ENCODE assay signal across 10 cellular contexts in genomic region chr6:158707120-158707519, GRCh38. TPM values are rescaled to one million over a fixed set of nuclear protein-coding genes. Genes with fewer than 3 reads are reported as not detected.
DNase-seq lines count a peak whose midpoint lies in the region; ATAC-seq and TF ChIP-seq lines count a peak whose summit lies in the region.
"Had no signal": no experiment of that assay in that cellular context is flagged by ENCODE, and none has a peak within 500 bp of the region (broad histone marks: within the 10 kb centered on the region; RNA-seq: fewer than 3 reads in every experiment).

No MANE protein-coding gene starts in this region.

- DNase-seq in ACHN (peak; percentile 68), NCI-H226 (peak; percentile 78), epithelial cell of esophagus (ENCODE audit: low read depth) (peak; percentile 63), NCI-H187 treated with DMSO at 0.1 percent for 48 hours (lab: John Stamatoyannopoulos, UW) (no peak), T-helper 2 cell (no peak)
- DNase-seq in activated CD4-positive, alpha-beta T cell treated with anti-CD3 and anti-CD28 coated beads, Interleukin-2, amount 10 ng/mL, durations not matched to agents 24 days and 14 days = no peak
- DNase-seq: naive thymus-derived CD8-positive, alpha-beta T cell had no signal

- no peak for ATAC-seq in esophagus mucosa
- ATAC-seq: naive thymus-derived CD8-positive, alpha-beta T cell had no signal

- peaks cover 16% of the 10 kb centered on the region for H3K4me1 Mint-ChIP-seq in activated CD4-positive, alpha-beta T cell treated with anti-CD3 and anti-CD28 coated beads, Interleukin-2, amount 10 ng/mL, durations not matched to agents 24 days and 14 days

- H3K9me3 ChIP-seq in mesodermal cell (ENCODE audit: control insufficient read depth, low read length) = no peaks in the 10 kb centered on the region
- H3K9me3 ChIP-seq: BLaER1 had no signal

- intact Hi-C loops in activated CD4-positive, alpha-beta T cell treated with anti-CD3 and anti-CD28 coated beads, Interleukin-2, amount 10 ng/mL, durations not matched to agents 24 days and 14 days (cut with micrococcal nuclease) = no loop called here

- H3K4me1 ChIP-seq in mesodermal cell (ENCODE audit: control insufficient read depth, insufficient read depth, low read length, poor library complexity, severe bottlenecking) = peaks cover 19% of the 10 kb centered on the region

- H3K36me3 Mint-ChIP-seq in activated CD4-positive, alpha-beta T cell treated with anti-CD3 and anti-CD28 coated beads, Interleukin-2, amount 10 ng/mL, durations not matched to agents 24 days and 14 days (ENCODE audit: low read depth) = peaks cover 49% of the 10 kb centered on the region

- no peak for TF ChIP-seq CTCF in epithelial cell of esophagus (IDR thresholded peaks at IDR 0.05; ENCODE audit: insufficient read depth, low read depth, low read length, missing control alignments)

- H3K4me3 ChIP-seq in epithelial cell of esophagus (ENCODE audit: low read length) (no peak overlapping the region), mesodermal cell (ENCODE audit: extremely low read depth, insufficient read depth, low read length, poor library complexity, severe bottlenecking) (no peak overlapping the region)
- H3K4me3 ChIP-seq: BLaER1 had no signal

- H3K36me3 ChIP-seq in mesodermal cell (ENCODE audit: control insufficient read depth, insufficient read depth, low read length) = no peaks in the 10 kb centered on the region
- H3K36me3 ChIP-seq: BLaER1 had no signal

- H3K27ac ChIP-seq in mesodermal cell (ENCODE audit: low read depth, low read length, severe bottlenecking) = peak overlapping the region; percentile 83
- H3K27ac ChIP-seq: BLaER1 had no signal

- no peaks in the 10 kb centered on the region for H3K9me3 Mint-ChIP-seq in activated CD4-positive, alpha-beta T cell treated with anti-CD3 and anti-CD28 coated beads, Interleukin-2, amount 10 ng/mL, durations not matched to agents 24 days and 14 days
- H3K9me3 Mint-ChIP-seq: naive thymus-derived CD8-positive, alpha-beta T cell had no signal

- WGBS in mesodermal cell (ENCODE audit: insufficient coverage in 2 of 2), 2 experiments = 21% methylated on average over 3 of the region's 5 CpGs; no CpG with 5 or more reads in 1 of the 2 experiments

- H3K4me3 Mint-ChIP-seq in activated CD4-positive, alpha-beta T cell treated with anti-CD3 and anti-CD28 coated beads, Interleukin-2, amount 10 ng/mL, durations not matched to agents 24 days and 14 days = no peak overlapping the region
- H3K4me3 Mint-ChIP-seq: naive thymus-derived CD8-positive, alpha-beta T cell had no signal

- in situ Hi-C loops in ACHN (cut with HindIII; ENCODE audit: low pct_ligation_motif_present, low pct_unique_long_range_greater_than_20kb, low sequenced_read_pairs) = no loop called here

- H3K27ac Mint-ChIP-seq in activated CD4-positive, alpha-beta T cell treated with anti-CD3 and anti-CD28 coated beads, Interleukin-2, amount 10 ng/mL, durations not matched to agents 24 days and 14 days = no peak overlapping the region

- no peaks in the 10 kb centered on the region for H3K27me3 Mint-ChIP-seq in activated CD4-positive, alpha-beta T cell treated with anti-CD3 and anti-CD28 coated beads, Interleukin-2, amount 10 ng/mL, durations not matched to agents 24 days and 14 days
- H3K27me3 Mint-ChIP-seq: naive thymus-derived CD8-positive, alpha-beta T cell had no signal

RNA-seq across cellular contexts. Expression of gene SYTL3, which starts 57.3 kb away (rescaled TPM):
- 1.5 TPM for polyA plus RNA-seq in mesodermal cell (2013, experiment 1 of 2)
- 1.0 TPM for polyA plus RNA-seq in mesodermal cell (2013, experiment 2 of 2)
- 1.7 TPM for total RNA-seq in esophagus mucosa
- total RNA-seq in activated CD4-positive, alpha-beta T cell treated with anti-CD3 and anti-CD28 coated beads, Interleukin-2, amount 10 ng/mL, durations not matched to agents 24 days and 14 days = 102 and 106 TPM in 2 replicates

Comparison
In these comparisons a context has a peak if more than half of its experiments do, and no peak if none do; other contexts are left out.
1. DNase-seq: peak in ACHN (single experiment), NCI-H226 (single experiment) and epithelial cell of esophagus (single experiment); none in NCI-H187 treated with DMSO at 0.1 percent for 48 hours (single experiment), T-helper 2 cell (0 of 5) and activated CD4-positive, alpha-beta T cell treated with anti-CD3 and anti-CD28 coated beads, Interleukin-2, amount 10 ng/mL, durations not matched to agents 24 days and 14 days (single experiment).
2. RNA of gene SYTL3, which starts 57.3 kb away (total RNA-seq): 102 to 106 TPM in activated CD4-positive, alpha-beta T cell treated with anti-CD3 and anti-CD28 coated beads, Interleukin-2, amount 10 ng/mL, durations not matched to agents 24 days and 14 days; 1.7 TPM in esophagus mucosa (single experiment); every median in the first group is over 10 times any median in the second.